Comparison of ENCODE assay signal across 8 cellular contexts in the genomic region with DNA sequence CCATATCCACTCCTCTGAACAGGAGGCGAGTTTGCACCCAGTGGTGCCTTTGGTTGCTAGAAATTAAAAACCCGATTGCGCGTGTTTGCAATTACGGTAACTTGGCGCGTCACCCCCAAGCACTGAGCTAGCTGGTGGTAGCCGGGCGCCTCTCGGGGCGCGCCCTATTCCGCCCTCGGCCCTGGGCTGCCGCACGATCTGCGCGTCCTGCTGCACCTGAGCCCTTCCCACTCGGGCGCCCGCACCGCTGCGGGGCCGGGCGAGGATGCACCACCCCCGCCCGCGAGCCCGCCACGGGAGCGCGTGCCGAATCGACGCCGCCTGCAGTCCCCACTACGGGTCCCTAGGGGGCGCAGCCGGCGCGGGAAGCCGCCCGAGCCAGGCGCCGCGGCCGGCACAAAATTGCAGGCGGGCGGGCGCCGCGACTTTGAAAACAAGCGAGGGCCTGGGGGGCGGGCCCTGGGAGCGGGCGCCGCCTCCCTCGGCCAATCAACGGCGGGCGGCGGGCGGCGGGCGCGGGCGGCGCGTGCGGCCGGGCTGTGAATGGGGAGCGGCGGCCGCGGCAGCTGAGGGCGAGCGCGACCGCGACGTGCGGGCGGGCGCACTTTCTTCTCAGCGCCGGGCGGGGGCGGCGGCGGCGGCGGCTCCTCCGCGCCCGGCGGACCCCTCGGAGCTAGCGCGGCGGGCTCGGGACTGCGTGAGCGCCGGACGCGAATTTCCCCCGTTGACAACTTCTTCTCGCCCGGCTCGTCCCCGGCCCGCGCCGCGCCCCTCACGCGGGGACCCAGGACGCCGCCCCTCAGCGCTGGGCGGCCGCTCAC. TPM values are rescaled to one million over a fixed set of nuclear protein-coding genes. Genes with fewer than 3 reads are reported as not detected.
A peak's percentile ranks its signal among the peaks of the same experiment; 100 is the strongest.
DNase-seq lines count a peak whose midpoint lies in the region; ATAC-seq and TF ChIP-seq lines count a peak whose summit lies in the region.

A gene with protein sequence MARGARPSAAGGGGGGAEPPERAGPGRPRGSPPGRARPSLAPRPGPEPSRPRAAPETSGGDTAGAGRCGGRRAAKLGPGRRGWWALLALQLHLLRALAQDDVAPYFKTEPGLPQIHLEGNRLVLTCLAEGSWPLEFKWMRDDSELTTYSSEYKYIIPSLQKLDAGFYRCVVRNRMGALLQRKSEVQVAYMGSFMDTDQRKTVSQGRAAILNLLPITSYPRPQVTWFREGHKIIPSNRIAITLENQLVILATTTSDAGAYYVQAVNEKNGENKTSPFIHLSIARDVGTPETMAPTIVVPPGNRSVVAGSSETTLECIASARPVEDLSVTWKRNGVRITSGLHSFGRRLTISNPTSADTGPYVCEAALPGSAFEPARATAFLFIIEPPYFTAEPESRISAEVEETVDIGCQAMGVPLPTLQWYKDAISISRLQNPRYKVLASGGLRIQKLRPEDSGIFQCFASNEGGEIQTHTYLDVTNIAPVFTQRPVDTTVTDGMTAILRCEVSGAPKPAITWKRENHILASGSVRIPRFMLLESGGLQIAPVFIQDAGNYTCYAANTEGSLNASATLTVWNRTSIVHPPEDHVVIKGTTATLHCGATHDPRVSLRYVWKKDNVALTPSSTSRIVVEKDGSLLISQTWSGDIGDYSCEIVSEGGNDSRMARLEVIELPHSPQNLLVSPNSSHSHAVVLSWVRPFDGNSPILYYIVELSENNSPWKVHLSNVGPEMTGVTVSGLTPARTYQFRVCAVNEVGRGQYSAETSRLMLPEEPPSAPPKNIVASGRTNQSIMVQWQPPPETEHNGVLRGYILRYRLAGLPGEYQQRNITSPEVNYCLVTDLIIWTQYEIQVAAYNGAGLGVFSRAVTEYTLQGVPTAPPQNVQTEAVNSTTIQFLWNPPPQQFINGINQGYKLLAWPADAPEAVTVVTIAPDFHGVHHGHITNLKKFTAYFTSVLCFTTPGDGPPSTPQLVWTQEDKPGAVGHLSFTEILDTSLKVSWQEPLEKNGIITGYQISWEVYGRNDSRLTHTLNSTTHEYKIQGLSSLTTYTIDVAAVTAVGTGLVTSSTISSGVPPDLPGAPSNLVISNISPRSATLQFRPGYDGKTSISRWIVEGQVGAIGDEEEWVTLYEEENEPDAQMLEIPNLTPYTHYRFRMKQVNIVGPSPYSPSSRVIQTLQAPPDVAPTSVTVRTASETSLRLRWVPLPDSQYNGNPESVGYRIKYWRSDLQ (N-terminal part only) (plus strand): TSS at position 602 of the 821 bp plus-strand sequence. CDS start 335 bp downstream, outside the sequence.

- H2AFZ ChIP-seq in fibroblast of lung (ENCODE audit: low read length) = no peak within 1 kb of the TSS

- H3K27me3 ChIP-seq in CD8-positive, alpha-beta memory T cell (ENCODE audit: insufficient read depth, low read length, poor library complexity, severe bottlenecking) = peaks cover 5% of the 10 kb centered on the region
- peaks cover 10% of the 10 kb centered on the region for H3K27me3 ChIP-seq in NT2/D1 (ENCODE audit: insufficient read depth, insufficient read length)
- H3K27me3 ChIP-seq in fibroblast of lung (ENCODE audit: control insufficient read depth, insufficient read depth, low read length) = no peaks in the 10 kb centered on the region

- POLR2A ChIA-PET in CD8-positive, alpha-beta memory T cell (lab: Charles Lee) = no interaction called here

- H4K20me1 ChIP-seq in fibroblast of lung (ENCODE audit: control insufficient read depth, extremely low read depth, insufficient read depth, low read length) = no peaks in the 10 kb centered on the region

- H3K9me3 Mint-ChIP-seq in CD8-positive, alpha-beta memory T cell = no peaks in the 10 kb centered on the region
- no peaks in the 10 kb centered on the region for H3K9me3 Mint-ChIP-seq in natural killer cell
- peaks cover 4% of the 10 kb centered on the region for H3K9me3 Mint-ChIP-seq in stimulated activated memory B cell treated with anti-CD40 and anti-IgM and Interleukin-4, amounts not matched to agents 10 μg/mL and 1 μg/mL and 100 μg/mL, for 72 hours

- peak within 1 kb of the TSS in 5 of 8 donors; percentile 29 to 82 (median 58) for H3K27ac Mint-ChIP-seq in CD8-positive, alpha-beta memory T cell
- peak within 1 kb of the TSS in 1 of 2 donors; percentile 54 for H3K27ac Mint-ChIP-seq in natural killer cell
- H3K27ac Mint-ChIP-seq in stimulated activated memory B cell treated with anti-CD40 and anti-IgM and Interleukin-4, amounts not matched to agents 10 μg/mL and 1 μg/mL and 100 μg/mL, for 72 hours = no peak within 1 kb of the TSS

- peak; percentile 91 for ATAC-seq in GM21367 (IDR thresholded peaks at IDR 0.05; ENCODE audit: unreplicated experiment)
- ATAC-seq in natural killer cell = peak; percentile 88 to 94 (median 90)
- peak; percentile 95 for ATAC-seq in stimulated activated memory B cell treated with anti-CD40 and anti-IgM and Interleukin-4, amounts not matched to agents 10 μg/mL and 1 μg/mL and 100 μg/mL, for 72 hours

- peak; percentile 85 to 91 (median 89) for DNase-seq in CD8-positive, alpha-beta memory T cell
- DNase-seq in HT1080 (ENCODE audit: low read depth) (peak; percentile 74), NT2/D1 (ENCODE audit: low read depth, low spot score) (peak; percentile 92), activated T-helper 1 cell treated with Interleukin-2 at 50 U/mL for 16 hours (ENCODE audit: low read depth) (peak; percentile 87), fibroblast of lung (ENCODE audit: low read depth in 2 of 2) (peak; percentile 90 to 93), natural killer cell (peak; percentile 92)

- peak within 1 kb of the TSS; percentile 76 to 91 (median 87) for H3K4me3 Mint-ChIP-seq in CD8-positive, alpha-beta memory T cell
- peak within 1 kb of the TSS; percentile 42 for H3K4me3 Mint-ChIP-seq in natural killer cell
- peak within 1 kb of the TSS; percentile 78 for H3K4me3 Mint-ChIP-seq in stimulated activated memory B cell treated with anti-CD40 and anti-IgM and Interleukin-4, amounts not matched to agents 10 μg/mL and 1 μg/mL and 100 μg/mL, for 72 hours

- peaks cover 22 to 53% of the 10 kb centered on the region in 2 donors for H3K27me3 Mint-ChIP-seq in CD8-positive, alpha-beta memory T cell
- H3K27me3 Mint-ChIP-seq in natural killer cell (ENCODE audit: low read depth in 2 of 2) = peaks cover 47 to 64% of the 10 kb centered on the region in 2 donors
- peaks cover 34% of the 10 kb centered on the region for H3K27me3 Mint-ChIP-seq in stimulated activated memory B cell treated with anti-CD40 and anti-IgM and Interleukin-4, amounts not matched to agents 10 μg/mL and 1 μg/mL and 100 μg/mL, for 72 hours

- H3K4me3 ChIP-seq in CD8-positive, alpha-beta memory T cell (ENCODE audit: low read length) = peak within 1 kb of the TSS; percentile 60
- peak within 1 kb of the TSS; percentile 67 for H3K4me3 ChIP-seq in NT2/D1 (ENCODE audit: insufficient read length, low read depth)
- peak within 1 kb of the TSS; percentile 47 to 77 (median 54) for H3K4me3 ChIP-seq in fibroblast of lung (replicated peaks in 1 of 4; ENCODE audit: control extremely low read depth in 1 of 4, insufficient read depth in 1 of 4, low read depth in 3 of 4, low read length in 4 of 4)

- no peaks in the 10 kb centered on the region for H3K9me3 ChIP-seq in CD8-positive, alpha-beta memory T cell (ENCODE audit: low read length)
- H3K9me3 ChIP-seq in NT2/D1 (ENCODE audit: insufficient read depth, low read length) (no peaks in the 10 kb centered on the region), fibroblast of lung (ENCODE audit: control insufficient read depth, insufficient read depth, low read depth, low read length) (no peaks in the 10 kb centered on the region)

- peaks cover 0 to 1% (median 0%) of the 10 kb centered on the region in 3 donors for H3K36me3 Mint-ChIP-seq in CD8-positive, alpha-beta memory T cell
- peaks cover 7% of the 10 kb centered on the region for H3K36me3 Mint-ChIP-seq in natural killer cell
- no peaks in the 10 kb centered on the region for H3K36me3 Mint-ChIP-seq in stimulated activated memory B cell treated with anti-CD40 and anti-IgM and Interleukin-4, amounts not matched to agents 10 μg/mL and 1 μg/mL and 100 μg/mL, for 72 hours

- H3K9ac ChIP-seq in NT2/D1 (ENCODE audit: insufficient read length, low read depth) (peak within 1 kb of the TSS; percentile 79), fibroblast of lung (ENCODE audit: insufficient read depth, low read length) (peak within 1 kb of the TSS; percentile 42)

- peak within 1 kb of the TSS; percentile 82 for H3K4me2 ChIP-seq in fibroblast of lung (ENCODE audit: extremely low read depth, insufficient read depth, low read length)

- peaks cover 12 to 22% (median 12%) of the 10 kb centered on the region in 3 donors for H3K4me1 Mint-ChIP-seq in CD8-positive, alpha-beta memory T cell
- peaks cover 9 to 19% of the 10 kb centered on the region in 2 donors for H3K4me1 Mint-ChIP-seq in natural killer cell
- H3K4me1 Mint-ChIP-seq in stimulated activated memory B cell treated with anti-CD40 and anti-IgM and Interleukin-4, amounts not matched to agents 10 μg/mL and 1 μg/mL and 100 μg/mL, for 72 hours = peaks cover 10% of the 10 kb centered on the region

- CTCF ChIA-PET in CD8-positive, alpha-beta memory T cell (lab: Charles Lee) = interaction anchor here (0.7 to 1.8 kb wide), 8 partner anchors 8 to 598 kb away, joined by 3 to 7 read pairs (median 3); no protein-coding TSS in a partner anchor

- H3K27ac ChIP-seq in CD8-positive, alpha-beta memory T cell (ENCODE audit: low read depth, low read length) = no peak within 1 kb of the TSS
- no peak within 1 kb of the TSS for H3K27ac ChIP-seq in fibroblast of lung (ENCODE audit: insufficient read depth, low read length)

- TF ChIP-seq CTCF in fibroblast of lung (conservative IDR thresholded peaks at IDR 0.05 in 1 of 2, IDR thresholded peaks at IDR 0.05 in 1 of 2; ENCODE audit: low read depth in 1 of 2, low read length in 2 of 2) = peak; percentile 38 to 62
- peak; percentile 77 for TF ChIP-seq CTCF in natural killer cell (IDR thresholded peaks at IDR 0.05)

- intact Hi-C loops in natural killer cell (cut with micrococcal nuclease) = no loop called here

- peaks cover 10% of the 10 kb centered on the region for H3K4me1 ChIP-seq in CD8-positive, alpha-beta memory T cell (ENCODE audit: insufficient read depth, low read length)
- H3K4me1 ChIP-seq in NT2/D1 (ENCODE audit: insufficient read depth, insufficient read length) (no peaks in the 10 kb centered on the region), fibroblast of lung (ENCODE audit: control insufficient read depth, extremely low read depth, insufficient read depth, low read length) (no peaks in the 10 kb centered on the region)

- H3K36me3 ChIP-seq in CD8-positive, alpha-beta memory T cell (ENCODE audit: insufficient read depth, low read length) = no peaks in the 10 kb centered on the region
- H3K36me3 ChIP-seq in NT2/D1 (ENCODE audit: insufficient read depth, insufficient read length, low read length) (no peaks in the 10 kb centered on the region), fibroblast of lung (ENCODE audit: control insufficient read depth, insufficient read depth, low read length) (no peaks in the 10 kb centered on the region)

- no peaks in the 10 kb centered on the region for H3K79me2 ChIP-seq in fibroblast of lung (ENCODE audit: control insufficient read depth, insufficient read depth, low read length)

RNA-seq across cellular contexts. Expression of the gene that starts here (rescaled TPM):
- under 1 TPM; 0.04 TPM for total RNA-seq in CD8-positive, alpha-beta memory T cell
- not detected for polyA plus RNA-seq in CD8-positive, alpha-beta memory T cell
- total RNA-seq in HT1080 (2014; rRNA removed; shearing (Covaris generic)) = 1.2 and 1.6 TPM in 2 replicates
- polyA plus RNA-seq in HT1080 (2015; cell fraction: cytosol; rRNA removed) = 0.60 and 1.2 TPM in 2 replicates
- 1.6 and 2.1 TPM in 2 replicates for polyA plus RNA-seq in HT1080 (2015; cell fraction: nucleus; rRNA removed)
- total RNA-seq in fibroblast of lung = 3.6 and 8.6 TPM in 2 replicates
- polyA plus RNA-seq in fibroblast of lung = 1.0 and 2.5 TPM in 2 replicates
- 2.2 and 4.1 TPM in 2 replicates for polyA plus RNA-seq in fibroblast of lung (2012)
- 3.0 and 18.7 TPM in 2 replicates for polyA minus RNA-seq in fibroblast of lung (ENCODE audit: low replicate concordance)
- total RNA-seq in natural killer cell = under 1 TPM in 2 of 3 donors, not detected in 1; 0.05 to 0.11 TPM

Comparison
In these comparisons a context has a peak if more than half of its experiments do, and no peak if none do; other contexts are left out.
1. Peak in DNase-seq and H3K4me3 ChIP-seq in CD8-positive, alpha-beta memory T cell; RNA of the gene not detected or under 1 TPM.
2. Peak in DNase-seq and ATAC-seq in natural killer cell; RNA of the gene not detected or under 1 TPM.